20 cellular contexts compared by ENCODE assay signal in genomic region chr4:30920043-30920442, GRCh38.
"Had no signal": no experiment of that assay in that cellular context is flagged by ENCODE, and none has a peak within 500 bp of the region (broad histone marks: within the 10 kb centered on the region; RNA-seq: fewer than 3 reads in every experiment).

No MANE protein-coding gene starts in this region.

- H3K27me3 Mint-ChIP-seq: activated naive CD4-positive, alpha-beta T cell treated with anti-CD3 and anti-CD28 coated beads, Interleukin-2, amount 50 U/mL, for 24 hours; naive thymus-derived CD4-positive, alpha-beta T cell had no signal

- H3K36me3 Mint-ChIP-seq: activated naive CD4-positive, alpha-beta T cell treated with anti-CD3 and anti-CD28 coated beads, Interleukin-2, amount 50 U/mL, for 24 hours; naive thymus-derived CD4-positive, alpha-beta T cell had no signal

- H2AFZ ChIP-seq: parathyroid adenoma had no signal

- DNase-seq: activated CD4-positive, alpha-beta T cell treated with anti-CD3 and anti-CD28 coated beads, Interleukin-2, amount 50 U/mL, for 4 hours; activated gamma-delta T cell; activated T-cell treated with anti-CD3 and anti-CD28 coated beads, Interleukin-2, amount 50 U/mL, for 72 hours; cerebellar nuclear complex; effector CD8-positive, alpha-beta T cell; left ventricle myocardium inferior; naive thymus-derived CD4-positive, alpha-beta T cell; spleen; stimulated activated CD8-positive, alpha-beta memory T cell treated with anti-CD3 and anti-CD28 coated beads, Interleukin-4, amount 100 ng/mL, for 48 hours; stimulated activated naive CD4-positive, alpha-beta T cell treated with Interleukin-2 at 50 U/mL for 16 hours; SW 1271; T-helper 2 cell; tibial artery; uterus; WERI-Rb-1 had no signal

- H3K27me3 ChIP-seq: breast epithelium, esophagus muscularis mucosa, gastroesophageal sphincter, spleen, tibial artery, uterus had no signal

- H3K27ac Mint-ChIP-seq: activated naive CD4-positive, alpha-beta T cell treated with anti-CD3 and anti-CD28 coated beads, Interleukin-2, amount 50 U/mL, for 24 hours; activated T-cell treated with anti-CD3 and anti-CD28 coated beads, Interleukin-2, amount 50 U/mL, for 72 hours; naive thymus-derived CD4-positive, alpha-beta T cell had no signal

- H3K4me3 ChIP-seq: breast epithelium, esophagus muscularis mucosa, gastroesophageal sphincter, left ventricle myocardium inferior, spleen, tibial artery, uterus had no signal

- H3K27ac ChIP-seq: breast epithelium, esophagus muscularis mucosa, gastroesophageal sphincter, left ventricle myocardium inferior, parathyroid adenoma, spleen, tibial artery, uterus, WERI-Rb-1 had no signal

- H3K4me1 Mint-ChIP-seq: activated naive CD4-positive, alpha-beta T cell treated with anti-CD3 and anti-CD28 coated beads, Interleukin-2, amount 50 U/mL, for 24 hours; naive thymus-derived CD4-positive, alpha-beta T cell had no signal

- H3K36me3 ChIP-seq: breast epithelium, esophagus muscularis mucosa, left ventricle myocardium inferior, spleen, uterus, WERI-Rb-1 had no signal

- H3K9me3 ChIP-seq: breast epithelium, esophagus muscularis mucosa, gastroesophageal sphincter, left ventricle myocardium inferior, tibial artery, uterus had no signal

- H3K4me3 Mint-ChIP-seq: activated naive CD4-positive, alpha-beta T cell treated with anti-CD3 and anti-CD28 coated beads, Interleukin-2, amount 50 U/mL, for 24 hours; activated T-cell treated with anti-CD3 and anti-CD28 coated beads, Interleukin-2, amount 50 U/mL, for 72 hours had no signal

- H3K4me1 ChIP-seq: breast epithelium, esophagus muscularis mucosa, gastroesophageal sphincter, left ventricle myocardium inferior, parathyroid adenoma, spleen, uterus had no signal

- ATAC-seq: activated T-cell treated with anti-CD3 and anti-CD28 coated beads, Interleukin-2, amount 50 U/mL, for 72 hours; gastroesophageal sphincter; naive thymus-derived CD4-positive, alpha-beta T cell had no signal

- H3K79me2 ChIP-seq: parathyroid adenoma had no signal
